Comparison of ENCODE assay signal across 2 cellular contexts in the genomic region with DNA sequence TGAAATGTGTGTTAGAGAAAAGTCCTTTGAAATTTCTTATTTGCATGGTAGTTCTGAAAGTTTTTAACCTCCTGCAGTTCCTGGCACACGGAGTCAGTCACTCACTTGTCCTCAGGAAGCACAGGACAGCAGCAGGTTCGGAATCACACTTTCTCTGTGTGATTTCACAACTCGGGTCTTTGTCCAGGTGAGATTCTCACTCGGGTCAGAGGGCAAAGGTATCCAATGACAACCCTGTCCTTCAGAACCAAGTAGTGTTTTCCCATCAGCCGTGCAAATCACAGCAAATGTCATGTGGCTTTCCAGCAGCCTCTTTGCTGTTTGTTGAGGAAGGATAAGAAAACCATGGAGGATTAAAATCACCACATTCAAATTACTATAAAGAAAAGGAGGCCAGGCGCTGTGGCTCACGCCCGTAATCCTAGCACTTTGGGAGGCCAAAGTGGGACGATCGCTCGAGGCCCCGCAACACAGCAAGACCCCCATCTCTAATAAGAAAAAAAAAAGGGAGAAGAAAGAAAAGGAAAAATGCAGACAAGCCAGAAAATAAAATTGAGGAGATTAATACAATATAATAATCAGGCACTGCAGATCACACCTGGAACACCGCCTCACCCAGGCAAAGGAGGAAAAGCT.
TF ChIP-seq lines count a peak whose summit lies in the region.

No MANE protein-coding gene starts in this region.

TF ChIP-seq in IMR-90, 13 proteins besides CTCF, POLR2A, EP300 and RAD21:
- TF ChIP-seq NFE2L2 (IDR thresholded peaks at IDR 0.05; ENCODE audit: low read depth, low read length) (no peak), FOS (IDR thresholded peaks at IDR 0.05; ENCODE audit: low read depth, low read length) (no peak), CHD1 (IDR thresholded peaks at IDR 0.05; ENCODE audit: low read depth, low read length) (no peak), CEBPB (IDR thresholded peaks at IDR 0.05; ENCODE audit: low read depth, low read length) (no peak)

TF ChIP-seq in H1, 55 proteins besides CTCF, POLR2A, EP300 and RAD21:
- no peak for TF ChIP-seq EZH2 (IDR thresholded peaks at IDR 0.05; ENCODE audit: low read depth, low read length, severe bottlenecking)
- 0 out of 2 replicates have a peak, but pooled peaks have one; percentile 29 for TF ChIP-seq CEBPB (IDR thresholded peaks at IDR 0.05; ENCODE audit: low read depth, low read length)
